ENCODE assay signal across 8 cellular contexts in the genomic region with DNA sequence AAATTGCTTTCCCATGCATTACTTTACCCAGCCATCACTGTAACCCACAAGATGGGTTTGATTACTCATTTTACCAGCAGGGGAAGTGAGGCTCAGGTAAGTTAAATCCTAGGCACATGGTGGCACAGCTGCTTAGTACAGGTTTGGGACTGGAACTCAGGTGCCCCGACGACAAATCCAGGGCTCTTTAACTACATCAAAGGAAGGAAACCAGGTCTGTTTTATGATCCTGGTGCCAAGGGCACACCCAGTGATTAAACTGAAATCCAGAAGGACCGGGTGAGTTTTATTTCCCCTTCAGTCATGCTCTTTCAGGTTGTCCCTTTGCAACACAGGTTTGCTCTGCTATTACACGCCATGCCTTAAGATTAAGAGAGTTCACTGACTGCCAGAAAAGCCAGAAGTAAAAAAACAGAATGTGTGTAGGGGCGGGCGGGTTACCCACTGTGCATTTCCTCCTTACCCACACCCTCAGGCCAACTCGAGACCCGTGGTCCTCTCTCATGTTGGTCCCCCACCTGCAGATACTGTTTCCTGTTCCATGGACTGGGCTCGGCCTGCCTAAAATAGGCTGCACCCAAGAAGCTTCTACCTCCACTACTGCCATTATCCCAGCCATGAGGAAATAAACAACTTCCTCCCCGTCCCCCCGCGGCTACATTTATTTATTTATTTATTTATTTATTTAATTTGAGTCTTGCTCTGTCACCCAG. TPM values are rescaled to one million over a fixed set of nuclear protein-coding genes. Genes with fewer than 3 reads are reported as not detected.
DNase-seq lines count a peak whose midpoint lies in the region; FAIRE-seq and TF ChIP-seq lines count a peak whose summit lies in the region.

No MANE protein-coding gene starts in this region.

- H3K9me3 ChIP-seq in kidney (ENCODE audit: control insufficient read depth in 1 of 2, low read length in 2 of 2) = no peaks in the 10 kb centered on the region
- H3K9me3 ChIP-seq in stomach smooth muscle (ENCODE audit: control insufficient read depth in 2 of 2, low read length in 2 of 2) = no peaks in the 10 kb centered on the region

- H3K4me1 ChIP-seq in kidney (ENCODE audit: control insufficient read depth in 1 of 2, insufficient read depth in 1 of 2, low read depth in 1 of 2, low read length in 2 of 2) (peaks cover 0 to 5% of the 10 kb centered on the region in 2 donors), stomach smooth muscle (ENCODE audit: control insufficient read depth, insufficient read depth, low read length) (peaks cover 19% of the 10 kb centered on the region)

- intact Hi-C loops in kidney (cut with DNase I) = no loop called here

- H3K9ac ChIP-seq in kidney (ENCODE audit: low read length in 2 of 2) (no peak overlapping the region), stomach smooth muscle (ENCODE audit: low read length in 2 of 2) (peak overlapping the region in 1 of 2 donors; percentile 42)

- no peak for TF ChIP-seq CTCF in kidney (IDR thresholded peaks at IDR 0.05; ENCODE audit: borderline replicate concordance, extremely low read depth, insufficient read depth)

- DNase-seq in NCI-H345 treated with DMSO at 0.1 percent for 48 hours (lab: John Stamatoyannopoulos, UW; ENCODE audit: unreplicated experiment) (peak; percentile 68), NCI-H345 (lab: John Stamatoyannopoulos, UW) (no peak), activated T-cell treated with anti-CD3 and anti-CD28 coated beads for 4 hours (peak; percentile 24), kidney (no peak), A172 (ENCODE audit: low spot score) (no peak), NCI-H1048 (lab: John Stamatoyannopoulos, UW) (no peak), epidermal melanocyte (ENCODE audit: insufficient read length, low spot score) (no peak)

- no peak for FAIRE-seq in kidney (lab: Jason Lieb, UNC)

- peaks cover 0 to 3% of the 10 kb centered on the region in 2 donors for H3K27me3 ChIP-seq in stomach smooth muscle (ENCODE audit: control insufficient read depth in 1 of 2, insufficient read depth in 2 of 2, low read length in 2 of 2)

- H3K27ac ChIP-seq in kidney (ENCODE audit: low read depth in 2 of 2, low read length in 2 of 2) (peak overlapping the region in 1 of 2 donors; percentile 0), stomach smooth muscle (ENCODE audit: low read length) (no peak overlapping the region)

- H3K4me3 ChIP-seq in kidney (ENCODE audit: low read length in 2 of 2) (peak overlapping the region; percentile 10 to 64), stomach smooth muscle (ENCODE audit: low read length in 2 of 2) (peak overlapping the region; percentile 80 to 96)

- H3K36me3 ChIP-seq in kidney (ENCODE audit: control insufficient read depth in 1 of 2, insufficient read depth in 2 of 2, low read length in 2 of 2) (no peaks in the 10 kb centered on the region), stomach smooth muscle (ENCODE audit: control insufficient read depth in 2 of 2, insufficient read depth in 2 of 2, low read length in 2 of 2) (no peaks in the 10 kb centered on the region)

RNA-seq across cellular contexts. Expression of gene KDM7A, which starts 55.2 kb away (rescaled TPM):
- 14.2 TPM for total RNA-seq in kidney
- polyA plus RNA-seq in kidney (ENCODE audit: insufficient read depth, low read depth, low replicate concordance) = 2.2 TPM
- 0.47 and 0.62 TPM in 2 replicates for total RNA-seq in A172 (2014; rRNA removed; shearing (Covaris generic))

Comparison
In these comparisons a context has a peak if more than half of its experiments do, and no peak if none do; other contexts are left out.
1. DNase-seq: peak in NCI-H345 treated with DMSO at 0.1 percent for 48 hours (single experiment) and activated T-cell treated with anti-CD3 and anti-CD28 coated beads for 4 hours (single experiment); none in NCI-H345 (single experiment), kidney (single experiment), A172 (single experiment), NCI-H1048 (single experiment) and epidermal melanocyte (single experiment).